ENCODE assay signal across 1 cellular context in genomic region chr11:819129-819931, GRCh38.
TF ChIP-seq lines count a peak whose summit lies in the region.

No MANE protein-coding gene starts in this region.

TF ChIP-seq in HepG2, 621 proteins besides CTCF, POLR2A, EP300 and RAD21 (continues in another document):
- TF ChIP-seq FOXM1 (CRISPR knock-in tag; IDR thresholded peaks at IDR 0.05) (no peak), KLF16 (CRISPR knock-in tag; IDR thresholded peaks at IDR 0.05) (peak in 1 of 2 experiments; percentile 42; a peak in 2 of 4 replicates), KDM5B (CRISPR knock-in tag; IDR thresholded peaks at IDR 0.05; ENCODE audit: borderline replicate concordance) (peak; percentile 38; the same call in 1 of the 2 replicates), NFAT5 (CRISPR knock-in tag; IDR thresholded peaks at IDR 0.05) (peak; percentile 30; the same call in 1 of the 2 replicates), ARID4A (CRISPR knock-in tag; IDR thresholded peaks at IDR 0.05; ENCODE audit: borderline replicate concordance) (peak; percentile 72), PAWR (CRISPR knock-in tag; IDR thresholded peaks at IDR 0.05; ENCODE audit: borderline replicate concordance) (no peak), RERE (CRISPR knock-in tag; IDR thresholded peaks at IDR 0.05; ENCODE audit: low read depth) (0 out of 2 replicates have a peak, but pooled peaks have one; percentile 7), HES4 (CRISPR knock-in tag; IDR thresholded peaks at IDR 0.05; ENCODE audit: borderline replicate concordance) (0 out of 2 replicates have a peak, but pooled peaks have one; percentile 51), KDM2A (CRISPR knock-in tag; IDR thresholded peaks at IDR 0.05; ENCODE audit: borderline replicate concordance, low read depth) (peak; percentile 76), GABPB1 (CRISPR knock-in tag; IDR thresholded peaks at IDR 0.05) (peak; percentile 31; the same call in 1 of the 2 replicates), ZNF589 (CRISPR knock-in tag; conservative IDR thresholded peaks at IDR 0.05) (0 out of 2 replicates have a peak, but pooled peaks have one; percentile 3), RFX1 (IDR thresholded peaks at IDR 0.05) (no peak), DZIP1 (CRISPR knock-in tag; IDR thresholded peaks at IDR 0.05) (peak; percentile 41; the same call in 1 of the 2 replicates), ZNF616 (CRISPR knock-in tag; IDR thresholded peaks at IDR 0.05; ENCODE audit: low read depth) (no peak), ZNF558 (CRISPR knock-in tag; IDR thresholded peaks at IDR 0.05; ENCODE audit: borderline replicate concordance) (peak; percentile 49; the same call in 1 of the 2 replicates), SP4 (CRISPR knock-in tag; IDR thresholded peaks at IDR 0.05) (peak; percentile 87), AHR (CRISPR knock-in tag; IDR thresholded peaks at IDR 0.05) (0 out of 2 replicates have a peak, but pooled peaks have one; percentile 3), PBX2 (CRISPR knock-in tag; IDR thresholded peaks at IDR 0.05) (no peak), ZFP36 (IDR thresholded peaks at IDR 0.05; ENCODE audit: borderline replicate concordance, low read depth, low read length, partially characterized antibody) (no peak), DMAP1 (CRISPR knock-in tag; IDR thresholded peaks at IDR 0.05) (peak; percentile 55; the same call in 1 of the 2 replicates), LCORL (IDR thresholded peaks at IDR 0.05) (no peak), LCORL (CRISPR knock-in tag; IDR thresholded peaks at IDR 0.05) (peak; percentile 7; the same call in 1 of the 2 replicates), ZBTB42 (CRISPR knock-in tag; IDR thresholded peaks at IDR 0.05) (0 out of 2 replicates have a peak, but pooled peaks have one; percentile 3), AGO2 (optimal IDR thresholded peaks at IDR 0.05; ENCODE audit: low read depth, low read length) (peak; percentile 32), TRIM22 (IDR thresholded peaks at IDR 0.05) (no peak), ZNF44 (CRISPR knock-in tag; IDR thresholded peaks at IDR 0.05) (no peak), ZNF672 (CRISPR knock-in tag; IDR thresholded peaks at IDR 0.05) (no peak), ZFP91 (CRISPR knock-in tag; IDR thresholded peaks at IDR 0.05; ENCODE audit: borderline replicate concordance) (peak; percentile 86; the same call in 1 of the 2 replicates), SMYD3 (CRISPR knock-in tag; IDR thresholded peaks at IDR 0.05) (0 out of 2 replicates have a peak, but pooled peaks have one; percentile 29), YEATS2 (CRISPR knock-in tag; IDR thresholded peaks at IDR 0.05; ENCODE audit: borderline replicate concordance) (peak; percentile 46; the same call in 1 of the 2 replicates)
